8 cellular contexts compared by ENCODE assay signal in the genomic region with DNA sequence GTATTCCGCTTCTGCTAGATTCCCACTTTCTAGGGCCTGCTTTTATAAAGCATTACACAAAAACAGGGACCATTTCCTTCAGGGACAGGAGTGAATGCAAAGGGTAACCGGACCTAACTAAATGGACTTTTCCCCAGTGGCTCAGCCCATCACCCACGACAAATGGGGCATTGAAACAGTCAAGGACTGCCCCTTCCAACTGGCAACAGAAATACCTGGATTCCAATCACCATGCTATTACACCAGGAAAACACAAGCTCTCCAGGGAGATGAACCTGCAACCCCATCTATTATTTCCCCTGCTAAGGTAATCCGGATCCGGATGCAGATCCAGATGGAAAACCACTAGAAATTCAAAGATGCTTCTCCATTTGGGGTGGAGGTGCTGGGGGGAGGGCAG. TPM values are rescaled to one million over a fixed set of nuclear protein-coding genes. Genes with fewer than 3 reads are reported as not detected.
DNase-seq lines count a peak whose midpoint lies in the region; ATAC-seq and TF ChIP-seq lines count a peak whose summit lies in the region.

No MANE protein-coding gene starts in this region.

- H3K27me3 Mint-ChIP-seq in brain, result peaks cover 16% of the 10 kb centered on the region
- H3K27me3 Mint-ChIP-seq in mesothelial cell of epicardium (ENCODE audit: low read depth), result no peaks in the 10 kb centered on the region

- H3K9me3 Mint-ChIP-seq in brain, result peaks cover 0 to 4% (median 0%) of the 10 kb centered on the region in 5 experiments
- H3K9me3 Mint-ChIP-seq in mesothelial cell of epicardium, result no peaks in the 10 kb centered on the region

- H3K4me3 ChIP-seq in AG10803 (ENCODE audit: low read length) (peak overlapping the region; percentile 90), HFF-Myc (replicated peaks; ENCODE audit: low read depth, low read length) (peak overlapping the region; percentile 80)

- H3K4me3 Mint-ChIP-seq in brain (peak overlapping the region; percentile 91 to 100 (median 98)), mesothelial cell of epicardium (peak overlapping the region; percentile 92)

- ATAC-seq in GM18511 (IDR thresholded peaks at IDR 0.05; ENCODE audit: unreplicated experiment) (no peak), GM21723 (IDR thresholded peaks at IDR 0.05; ENCODE audit: unreplicated experiment) (no peak), GM18520 (IDR thresholded peaks at IDR 0.05; ENCODE audit: unreplicated experiment) (no peak)

- H3K4me1 Mint-ChIP-seq in brain, result peaks cover 88% of the 10 kb centered on the region
- peaks cover 26% of the 10 kb centered on the region for H3K4me1 Mint-ChIP-seq in mesothelial cell of epicardium

- DNase-seq in AG10803 (ENCODE audit: low read depth) (no peak), HFF-Myc (ENCODE audit: extremely low read depth, low read depth) (no peak), mesothelial cell of epicardium (ENCODE audit: low spot score in 2 of 2, unreplicated experiment in 2 of 2) (no peak), Ammon's horn (ENCODE audit: low spot score) (no peak)

- H3K27ac Mint-ChIP-seq in brain (peak overlapping the region; percentile 96 to 99 (median 98)), mesothelial cell of epicardium (peak overlapping the region; percentile 41)

- TF ChIP-seq CTCF in AG10803 (conservative IDR thresholded peaks at IDR 0.05; ENCODE audit: low read length) (no peak), HFF-Myc (IDR thresholded peaks at IDR 0.05; ENCODE audit: low read depth, low read length, missing control alignments) (no peak), brain (conservative IDR thresholded peaks at IDR 0.05) (no peak), mesothelial cell of epicardium (IDR thresholded peaks at IDR 0.05; ENCODE audit: unreplicated experiment) (no peak)

- H3K36me3 Mint-ChIP-seq in brain, result peaks cover 22% of the 10 kb centered on the region
- peaks cover 3% of the 10 kb centered on the region for H3K36me3 Mint-ChIP-seq in mesothelial cell of epicardium

RNA-seq across cellular contexts. Expression of gene MPHOSPH9, which starts 1.0 kb away (rescaled TPM):
- polyA plus RNA-seq in brain (ENCODE audit: insufficient read depth, low read depth, low replicate concordance), result 3.7 TPM
- 35.7 to 40.9 TPM (median 36.5 TPM) in 3 replicates for total RNA-seq in mesothelial cell of epicardium

RNA-seq across cellular contexts. Expression of gene MTRFR, which starts 1.3 kb away (rescaled TPM):
- polyA plus RNA-seq in brain (ENCODE audit: insufficient read depth, low read depth, low replicate concordance), result 23.5 TPM
- total RNA-seq in mesothelial cell of epicardium, result 15.3 to 16.6 TPM (median 15.7 TPM) in 3 replicates

RNA-seq across cellular contexts. Expression of gene CDK2AP1, which starts 39.7 kb away (rescaled TPM):
- polyA plus RNA-seq in brain (ENCODE audit: insufficient read depth, low read depth, low replicate concordance), result 242 TPM
- 108 to 117 TPM (median 113 TPM) in 3 replicates for total RNA-seq in mesothelial cell of epicardium
